9 cellular contexts compared by ENCODE assay signal in the genomic region with DNA sequence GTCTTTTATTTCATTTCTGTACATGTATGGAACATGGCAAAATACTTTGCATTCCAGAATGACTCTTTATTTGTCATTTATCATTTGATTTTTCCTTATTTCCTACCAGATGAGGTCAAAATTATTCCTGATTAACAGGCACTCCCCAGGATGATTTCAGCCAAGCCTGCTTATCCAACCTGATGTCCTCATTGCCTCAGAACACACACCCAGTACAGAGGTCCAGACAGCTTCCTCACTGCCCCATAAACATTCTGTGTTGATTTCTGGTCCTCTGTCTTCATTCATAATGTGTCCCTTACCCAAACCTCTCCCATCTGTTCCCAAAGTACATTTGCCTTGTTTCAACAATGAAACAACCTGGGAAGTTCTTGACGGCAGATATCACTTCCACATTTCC.
"Had no signal": no experiment of that assay in that cellular context is flagged by ENCODE, and none has a peak within 500 bp of the region (broad histone marks: within the 10 kb centered on the region; RNA-seq: fewer than 3 reads in every experiment).

No MANE protein-coding gene starts in this region.

- H3K27ac ChIP-seq: GM23248, HL-60 had no signal

- ATAC-seq: HCT116, K562 had no signal

- H3K4me1 ChIP-seq: HAP-1 had no signal

- H2AFZ ChIP-seq: GM23248 had no signal

- H3K27ac Mint-ChIP-seq: HFFc6 had no signal

- FAIRE-seq: K562 had no signal

- H3K4me3 ChIP-seq: GM23248, HAP-1, K562 had no signal

- DNase-seq: GM23248, GOT3, H7, HFFc6, IMR-90 had no signal

- H3K9ac ChIP-seq: GM23248 had no signal

- H3K4me3 Mint-ChIP-seq: HFFc6 had no signal

- H3K36me3 ChIP-seq: HAP-1 had no signal

- H3K9me3 ChIP-seq: HAP-1 had no signal
